ENCODE assay signal across 17 cellular contexts in the genomic region with DNA sequence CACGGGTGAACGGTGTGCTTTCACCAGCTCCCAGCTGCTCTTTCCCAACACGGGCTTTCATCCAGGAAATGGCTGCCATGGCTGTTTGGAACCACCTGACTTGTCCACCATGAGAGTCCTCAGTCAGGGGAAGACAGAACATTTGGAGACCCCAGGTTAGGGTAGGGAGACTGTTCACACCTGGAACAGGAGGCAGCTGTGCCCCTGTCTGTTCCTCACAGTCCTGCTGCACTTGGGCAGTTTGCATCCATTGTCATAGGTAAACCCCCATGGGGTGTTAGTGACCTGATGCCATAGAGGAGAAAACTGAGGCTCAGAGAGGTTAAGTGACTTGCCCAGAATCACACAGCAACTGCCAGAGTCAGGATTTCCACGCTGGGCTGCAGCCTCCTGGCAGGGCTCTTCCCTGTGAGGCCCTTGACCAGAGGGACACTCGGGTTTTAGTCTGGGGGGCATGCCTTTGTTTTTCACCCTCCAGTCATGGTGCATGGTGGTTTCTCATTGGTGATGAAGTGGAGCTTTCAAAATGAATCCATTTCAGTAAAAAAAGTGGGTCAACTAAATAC. TPM values are rescaled to one million over a fixed set of nuclear protein-coding genes. Genes with fewer than 3 reads are reported as not detected.
DNase-seq lines count a peak whose midpoint lies in the region; ATAC-seq, FAIRE-seq and TF ChIP-seq lines count a peak whose summit lies in the region.
"Had no signal": no experiment of that assay in that cellular context is flagged by ENCODE, and none has a peak within 500 bp of the region (broad histone marks: within the 10 kb centered on the region; RNA-seq: fewer than 3 reads in every experiment).

No MANE protein-coding gene starts in this region.

- H3K27ac ChIP-seq in HepG2 (ENCODE audit: extremely low read length, insufficient read depth, low read length) (no peak overlapping the region), right lobe of liver (no peak overlapping the region), K562 (ENCODE audit: extremely low read depth, low read depth, low read length) (no peak overlapping the region), neuronal stem cell (replicated peaks; ENCODE audit: low read length) (no peak overlapping the region)
- H3K27ac ChIP-seq: 22Rv1, A549, GM23248 had no signal

- H3K9me1 ChIP-seq in K562 (ENCODE audit: control insufficient read depth, insufficient read depth, low read length) = no peaks in the 10 kb centered on the region

- H3K18ac ChIP-seq in neuronal stem cell (ENCODE audit: low read length) = no peak overlapping the region

- H2BK5ac ChIP-seq in neuronal stem cell (ENCODE audit: low read length) = no peak overlapping the region

- ATAC-seq in HepG2 (no peak), right lobe of liver (no peak), K562 (no peak), GM18858 (IDR thresholded peaks at IDR 0.05; ENCODE audit: unreplicated experiment) (no peak), HG02610 (IDR thresholded peaks at IDR 0.05; ENCODE audit: unreplicated experiment) (no peak)
- ATAC-seq: A549; CD8-positive, alpha-beta T cell had no signal

- peak overlapping the region; percentile 11 for H3K23ac ChIP-seq in neuronal stem cell (ENCODE audit: low read depth, low read length, poor library complexity)

- H3K9ac ChIP-seq in HepG2 (ENCODE audit: insufficient read depth, low read depth, low read length) (no peak overlapping the region), K562 (ENCODE audit: insufficient read depth in 1 of 2, low read depth in 2 of 2, low read length in 2 of 2) (no peak overlapping the region), neuronal stem cell (ENCODE audit: low read depth, low read length, poor library complexity) (no peak overlapping the region)
- H3K9ac ChIP-seq: GM23248 had no signal

- intact Hi-C loops in HepG2 (cut with micrococcal nuclease; ENCODE audit: unreplicated experiment) (no loop called here), right lobe of liver (cut with DNase I) (no loop called here), K562 (cut with micrococcal nuclease) (no loop called here)

- H2BK15ac ChIP-seq in neuronal stem cell (ENCODE audit: low read length) = no peak overlapping the region

- TF ChIP-seq POLR2A in HepG2 (IDR thresholded peaks at IDR 0.05; ENCODE audit: insufficient read depth in 1 of 2, low read depth in 2 of 2, low read length in 2 of 2) (no peak), right lobe of liver (IDR thresholded peaks at IDR 0.05) (no peak), K562 (conservative IDR thresholded peaks at IDR 0.05) (no peak)

- in situ Hi-C loops in HepG2 (cut with HindIII; ENCODE audit: extremely low pct_ligation_motif_present, low pct_unique_long_range_greater_than_20kb) = no loop called here
- in situ Hi-C loops in K562 (cut with MboI) = no loop called here

- H2AK5ac ChIP-seq in neuronal stem cell (ENCODE audit: low read depth, low read length) = no peak overlapping the region

- H3K27me3 ChIP-seq in HepG2 (ENCODE audit: control insufficient read depth in 1 of 2, insufficient read depth in 2 of 2, low read length in 2 of 2) = no peaks in the 10 kb centered on the region; a peak in 2 of 5 replicates
- no peaks in the 10 kb centered on the region for H3K27me3 ChIP-seq in right lobe of liver
- no peaks in the 10 kb centered on the region for H3K27me3 ChIP-seq in K562 (ENCODE audit: control insufficient read depth in 2 of 2, insufficient read depth in 2 of 2, low read length in 2 of 2)
- no peaks in the 10 kb centered on the region for H3K27me3 ChIP-seq in neuronal stem cell (ENCODE audit: control insufficient read depth in 3 of 3, insufficient read depth in 3 of 3, low read depth in 1 of 3, low read length in 3 of 3)

- H4K8ac ChIP-seq in neuronal stem cell (ENCODE audit: low read depth, low read length) = no peak overlapping the region

- BruUV-seq in HepG2 (replicated peaks; lab: Mats Ljungman, UMichigan) = no TSS peak
- no TSS peak for BruUV-seq in K562 (replicated peaks; lab: Mats Ljungman, UMichigan)

- DNase-seq in HepG2 (ENCODE audit: low spot score) = no peak
- DNase-seq in right lobe of liver = no peak
- no peak for DNase-seq in K562 (ENCODE audit: extremely low read depth in 1 of 4, low spot score in 3 of 4)
- no peak for DNase-seq in neuronal stem cell (ENCODE audit: low spot score)
- DNase-seq in NCI-H1092 treated with DMSO at 0.1 percent for 48 hours (lab: John Stamatoyannopoulos, UW) = no peak
- DNase-seq: AML-193; Calu3; CD8-positive, alpha-beta T cell; DMS79 treated with DMSO at 0.1 percent for 48 hours; GF-D8; GM23248; IMR-90; KBM-7 had no signal

- no peaks in the 10 kb centered on the region for H4K20me1 ChIP-seq in HepG2 (ENCODE audit: insufficient read depth, low read length)
- no peaks in the 10 kb centered on the region for H4K20me1 ChIP-seq in K562 (replicated peaks; ENCODE audit: control insufficient read depth, insufficient read depth, low read length)

- H3K4ac ChIP-seq in neuronal stem cell (ENCODE audit: low read length) = no peak overlapping the region

- no peak overlapping the region for H3K4me2 ChIP-seq in HepG2 (ENCODE audit: low read depth, low read length)
- no peak overlapping the region for H3K4me2 ChIP-seq in K562 (ENCODE audit: insufficient read depth, low read length)
- no peak overlapping the region for H3K4me2 ChIP-seq in neuronal stem cell (ENCODE audit: insufficient read depth, low read length, poor library complexity, severe bottlenecking)
- H3K4me2 ChIP-seq: A549 had no signal

- no peak overlapping the region for H2BK120ac ChIP-seq in neuronal stem cell (ENCODE audit: low read depth, low read length)

- H3K36me3 ChIP-seq in HepG2 (replicated peaks in 1 of 2; ENCODE audit: control insufficient read depth in 1 of 2, insufficient read depth in 2 of 2, low read length in 2 of 2) (no peaks in the 10 kb centered on the region), right lobe of liver (no peaks in the 10 kb centered on the region), K562 (ENCODE audit: control insufficient read depth, insufficient read depth, low read length) (no peaks in the 10 kb centered on the region), neuronal stem cell (replicated peaks in 1 of 2; ENCODE audit: control insufficient read depth in 2 of 2, insufficient read depth in 2 of 2, low read length in 2 of 2) (no peaks in the 10 kb centered on the region)

- TF ChIP-seq EP300 in HepG2 (IDR thresholded peaks at IDR 0.05; ENCODE audit: low read depth in 2 of 2, low read length in 2 of 2) = no peak
- no peak for TF ChIP-seq EP300 in HepG2 (CRISPR knock-in tag; IDR thresholded peaks at IDR 0.05; ENCODE audit: borderline replicate concordance)
- no peak for TF ChIP-seq EP300 in K562 (IDR thresholded peaks at IDR 0.05; ENCODE audit: low read length)

- TF ChIP-seq RAD21 in HepG2 (CRISPR knock-in tag; IDR thresholded peaks at IDR 0.05) (no peak), K562 (CRISPR knock-in tag; conservative IDR thresholded peaks at IDR 0.05 in 1 of 2, IDR thresholded peaks at IDR 0.05 in 1 of 2) (no peak)

- no peak overlapping the region for H4K91ac ChIP-seq in neuronal stem cell (ENCODE audit: low read depth, low read length, poor library complexity)

- no peaks in the 10 kb centered on the region for H3K79me1 ChIP-seq in neuronal stem cell (ENCODE audit: low read depth, low read length)

- H3K79me2 ChIP-seq in HepG2 (ENCODE audit: insufficient read depth, low read length) (no peaks in the 10 kb centered on the region), K562 (ENCODE audit: control insufficient read depth, insufficient read depth, low read length) (no peaks in the 10 kb centered on the region)

- H3K4me3 ChIP-seq in HepG2 (replicated peaks in 1 of 3; ENCODE audit: insufficient read depth in 1 of 3, low read depth in 2 of 3, low read length in 3 of 3) (no peak overlapping the region), right lobe of liver (no peak overlapping the region), K562 (no peak overlapping the region), neuronal stem cell (ENCODE audit: low read length in 2 of 2) (no peak overlapping the region)
- H3K4me3 ChIP-seq: A549, GM23248 had no signal

- no peak for FAIRE-seq in HepG2 (lab: Jason Lieb, UNC)
- FAIRE-seq in K562 (lab: Jason Lieb, UNC) = no peak
- FAIRE-seq: A549 had no signal

- TF ChIP-seq CTCF in HepG2 (CRISPR knock-in tag; IDR thresholded peaks at IDR 0.05) (no peak), right lobe of liver (IDR thresholded peaks at IDR 0.05) (no peak), K562 (IDR thresholded peaks at IDR 0.05 in 2 of 3, conservative IDR thresholded peaks at IDR 0.05 in 1 of 3; ENCODE audit: insufficient read depth in 2 of 3, low read depth in 1 of 3, low read length in 3 of 3) (no peak)

- H3K4me1 ChIP-seq in HepG2 (ENCODE audit: insufficient read depth, low read length) = no peaks in the 10 kb centered on the region
- no peaks in the 10 kb centered on the region for H3K4me1 ChIP-seq in right lobe of liver
- no peaks in the 10 kb centered on the region for H3K4me1 ChIP-seq in K562 (replicated peaks in 1 of 2; ENCODE audit: control insufficient read depth in 2 of 2, insufficient read depth in 2 of 2, low read length in 2 of 2)
- peaks cover 0 to 2% of the 10 kb centered on the region in 2 donors for H3K4me1 ChIP-seq in neuronal stem cell (ENCODE audit: control insufficient read depth in 2 of 2, insufficient read depth in 1 of 2, low read depth in 1 of 2, low read length in 2 of 2)
- H3K4me1 ChIP-seq: A549 had no signal

- H2BK12ac ChIP-seq in neuronal stem cell (ENCODE audit: low read length) = no peak overlapping the region

- no peak overlapping the region for H3K14ac ChIP-seq in neuronal stem cell (ENCODE audit: low read length)

- H3K9me3 ChIP-seq in HepG2 (ENCODE audit: low read length) (no peaks in the 10 kb centered on the region), right lobe of liver (no peaks in the 10 kb centered on the region), K562 (replicated peaks; ENCODE audit: control insufficient read depth, insufficient read depth, low read depth, low read length) (no peaks in the 10 kb centered on the region; the same call in 1 of the 2 replicates), neuronal stem cell (replicated peaks in 1 of 2; ENCODE audit: control insufficient read depth in 2 of 2, insufficient read depth in 1 of 2, low read depth in 1 of 2, low read length in 2 of 2) (no peaks in the 10 kb centered on the region)

- POLR2A ChIA-PET in HepG2 (lab: Yijun Ruan, JAX) (no interaction called here), K562 (lab: Yijun Ruan, JAX) (interaction anchor here (0.6 kb wide), 1 partner anchor 1369 kb away, joined by 3 read pairs; no protein-coding TSS in a partner anchor)

- no peak overlapping the region for H2AFZ ChIP-seq in HepG2 (ENCODE audit: low read length)
- H2AFZ ChIP-seq in K562 (ENCODE audit: low read depth, low read length) = no peak overlapping the region
- no peak overlapping the region for H2AFZ ChIP-seq in neuronal stem cell (ENCODE audit: low read length)
- H2AFZ ChIP-seq: GM23248 had no signal

- 59% methylated on average over 4 of the region's 5 CpGs for WGBS in HepG2 (ENCODE audit: low lambda C conversion rate)
- 100% methylated on average over 2 of the region's 5 CpGs for WGBS in right lobe of liver (ENCODE audit: insufficient coverage, low coverage, low lambda C conversion rate, missing lambda C conversion rate)
- WGBS in K562 (ENCODE audit: insufficient coverage, low coverage, missing lambda C conversion rate) = 42% methylated on average over 5 of the region's 5 CpGs
- WGBS in neuronal stem cell (ENCODE audit: extremely low coverage in 2 of 2, insufficient read length in 2 of 2, insufficient replicate concordance in 1 of 2), 2 donors = no CpG with 5 or more reads among the region's 5 CpGs

- CTCF ChIA-PET in HepG2 (lab: Yijun Ruan, JAX; ENCODE audit: low intra/inter-chr PET ratio, low total read pairs) (no interaction called here), K562 (lab: Yijun Ruan, JAX; ENCODE audit: low intra/inter-chr PET ratio) (no interaction called here)

RNA-seq across cellular contexts. Expression of a gene that starts 54.5 kb away (rescaled TPM):
- total RNA-seq in HepG2 (2016; rRNA removed; fragmentation: Illumina TruSeq; extraction: Trizol) (6.5 and 8.6 TPM in 2 replicates), right lobe of liver (10 to 100 TPM in 3 of 6 experiments, 1 to 10 TPM in 3; 8.8 to 10.6 (median 9.6) TPM), K562 (2014; rRNA removed) (14.1 and 15.6 TPM in 2 replicates), K562 (2014; rRNA removed; fragmentation: Illumina TruSeq; extraction: Trizol) (8.6 and 10.0 TPM in 2 replicates), K562 (2015; rRNA removed; fragmentation: Illumina TruSeq; extraction: Trizol) (10.2 and 10.3 TPM in 2 replicates), K562 (2021) (17.3 and 18.6 TPM in 2 replicates)
- 1.1 TPM in 2 replicates for total RNA-seq in HepG2 (2016; cell fraction: cytosol; rRNA removed; fragmentation: Illumina TruSeq; extraction: Trizol; ENCODE audit: low read depth)
- 5.5 and 9.7 TPM in 2 replicates for total RNA-seq in HepG2 (2016; cell fraction: insoluble cytoplasmic fraction; rRNA removed; fragmentation: Illumina TruSeq; extraction: Trizol)
- 2.7 and 2.8 TPM in 2 replicates for total RNA-seq in HepG2 (2016; cell fraction: membrane; rRNA removed; fragmentation: Illumina TruSeq; extraction: Trizol)
- 16.9 and 20.1 TPM in 2 replicates for total RNA-seq in HepG2 (2016; cell fraction: nucleus; rRNA removed; fragmentation: Illumina TruSeq; extraction: Trizol)
- polyA plus RNA-seq in HepG2 (2011; rRNA removed) (5.8 and 6.9 TPM in 2 replicates), K562 (2011; rRNA removed) (8.9 and 9.6 TPM in 2 replicates), K562 (2014; fragmentation: Illumina TruSeq; extraction: Trizol) (7.8 and 8.7 TPM in 2 replicates), K562 (2014; fragmentation: Nextera tagmentation; extraction: Ambion mirVana) (1 to 10 TPM; 1.2 to 2.1 TPM), K562 (2014; rRNA removed) (12.5 and 13.2 TPM in 2 replicates)
- 3.1 and 4.4 TPM in 2 replicates for polyA plus RNA-seq in HepG2 (2011; cell fraction: cytosol; rRNA removed)
- 24.7 and 30.2 TPM in 2 replicates for polyA plus RNA-seq in HepG2 (2011; cell fraction: nucleus; rRNA removed)
- 5.0 and 5.9 TPM in 2 replicates for polyA plus RNA-seq in HepG2 (2012)
- 0.79 and 1.0 TPM in 2 replicates for polyA plus RNA-seq in HepG2 (2016; cell fraction: cytosol; fragmentation: Illumina TruSeq; extraction: Trizol; ENCODE audit: low read depth)
- 4.4 and 6.5 TPM in 2 replicates for polyA plus RNA-seq in HepG2 (2016; cell fraction: insoluble cytoplasmic fraction; fragmentation: Illumina TruSeq; extraction: Trizol; ENCODE audit: low read depth)
- polyA plus RNA-seq in HepG2 (2016; cell fraction: membrane; fragmentation: Illumina TruSeq; extraction: Trizol; ENCODE audit: low read depth) = 1.4 TPM in 2 replicates
- 15.4 and 17.7 TPM in 2 replicates for polyA plus RNA-seq in HepG2 (2016; cell fraction: nucleus; fragmentation: Illumina TruSeq; extraction: Trizol; ENCODE audit: insufficient read depth, low read depth)
- 15.4 and 22.2 TPM in 2 replicates for polyA minus RNA-seq in HepG2 (2011; rRNA and poly(A)+ RNA removed; ENCODE audit: low replicate concordance)
- 4.7 and 5.7 TPM in 2 replicates for polyA minus RNA-seq in HepG2 (2011; cell fraction: cytosol; rRNA and poly(A)+ RNA removed)
- polyA minus RNA-seq in HepG2 (2011; cell fraction: nucleus; rRNA and poly(A)+ RNA removed) = 38.8 and 41.1 TPM in 2 replicates
- 60.3 and 88.6 TPM in 2 replicates for total RNA-seq in K562 (2011; cell fraction: chromatin; rRNA removed; ENCODE audit: low replicate concordance)
- 53.0 and 57.5 TPM in 2 replicates for total RNA-seq in K562 (2011; cell fraction: nucleolus; rRNA removed)
- 31.6 and 38.6 TPM in 2 replicates for total RNA-seq in K562 (2011; cell fraction: nucleoplasm; rRNA removed)
- 5.5 and 9.9 TPM in 2 replicates for polyA plus RNA-seq in K562 (2011; cell fraction: cytosol; rRNA removed)
- polyA plus RNA-seq in K562 (2011; cell fraction: nucleus; rRNA removed) = 32.2 and 44.8 TPM in 2 replicates
- 8.3 and 13.2 TPM in 2 replicates for polyA plus RNA-seq in K562 (2012)
- 14.7 and 16.1 TPM in 2 replicates for polyA minus RNA-seq in K562 (2011; rRNA and poly(A)+ RNA removed)
- 6.1 and 11.1 TPM in 2 replicates for polyA minus RNA-seq in K562 (2011; cell fraction: cytosol; rRNA and poly(A)+ RNA removed)
- 35.5 and 48.8 TPM in 2 replicates for polyA minus RNA-seq in K562 (2011; cell fraction: nucleus; rRNA and poly(A)+ RNA removed)
- 5.4 TPM for polyA plus RNA-seq in neuronal stem cell (2013, experiment 1 of 2)
- polyA plus RNA-seq in neuronal stem cell (2013, experiment 2 of 2) = 4.4 TPM

RNA-seq across cellular contexts. Expression of a gene that starts 54.5 kb away (rescaled TPM):
- total RNA-seq in HepG2 (2016; rRNA removed; fragmentation: Illumina TruSeq; extraction: Trizol) (17.0 and 17.8 TPM in 2 replicates), right lobe of liver (10 to 100 TPM; 18.5 to 36.9 (median 21.9) TPM), K562 (2014; rRNA removed) (4.9 and 5.1 TPM in 2 replicates), K562 (2014; rRNA removed; fragmentation: Illumina TruSeq; extraction: Trizol) (3.7 and 3.8 TPM in 2 replicates), K562 (2015; rRNA removed; fragmentation: Illumina TruSeq; extraction: Trizol) (3.8 and 4.6 TPM in 2 replicates), K562 (2021) (5.9 and 7.3 TPM in 2 replicates)
- total RNA-seq in HepG2 (2016; cell fraction: cytosol; rRNA removed; fragmentation: Illumina TruSeq; extraction: Trizol; ENCODE audit: low read depth) = 1.8 and 2.6 TPM in 2 replicates
- total RNA-seq in HepG2 (2016; cell fraction: insoluble cytoplasmic fraction; rRNA removed; fragmentation: Illumina TruSeq; extraction: Trizol) = 17.4 and 17.6 TPM in 2 replicates
- total RNA-seq in HepG2 (2016; cell fraction: membrane; rRNA removed; fragmentation: Illumina TruSeq; extraction: Trizol) = 3.3 and 3.5 TPM in 2 replicates
- total RNA-seq in HepG2 (2016; cell fraction: nucleus; rRNA removed; fragmentation: Illumina TruSeq; extraction: Trizol) = 11.7 and 13.5 TPM in 2 replicates
- polyA plus RNA-seq in HepG2 (2011; rRNA removed) (4.2 and 5.8 TPM in 2 replicates), K562 (2011; rRNA removed) (2.3 and 2.9 TPM in 2 replicates), K562 (2014; fragmentation: Illumina TruSeq; extraction: Trizol) (4.0 and 4.4 TPM in 2 replicates), K562 (2014; fragmentation: Nextera tagmentation; extraction: Ambion mirVana) (1 to 10 TPM in 1 of 2 experiments, under 1 TPM in 1; 0.68 to 1.0 TPM), K562 (2014; rRNA removed) (3.0 and 4.9 TPM in 2 replicates)
- polyA plus RNA-seq in HepG2 (2011; cell fraction: cytosol; rRNA removed) = 4.2 and 5.6 TPM in 2 replicates
- polyA plus RNA-seq in HepG2 (2011; cell fraction: nucleus; rRNA removed) = 14.4 TPM in 2 replicates
- 9.4 and 11.1 TPM in 2 replicates for polyA plus RNA-seq in HepG2 (2012)
- 0.98 and 1.3 TPM in 2 replicates for polyA plus RNA-seq in HepG2 (2016; cell fraction: cytosol; fragmentation: Illumina TruSeq; extraction: Trizol; ENCODE audit: low read depth)
- 12.5 and 15.9 TPM in 2 replicates for polyA plus RNA-seq in HepG2 (2016; cell fraction: insoluble cytoplasmic fraction; fragmentation: Illumina TruSeq; extraction: Trizol; ENCODE audit: low read depth)
- polyA plus RNA-seq in HepG2 (2016; cell fraction: membrane; fragmentation: Illumina TruSeq; extraction: Trizol; ENCODE audit: low read depth) = 1.2 and 1.9 TPM in 2 replicates
- 12.6 and 13.3 TPM in 2 replicates for polyA plus RNA-seq in HepG2 (2016; cell fraction: nucleus; fragmentation: Illumina TruSeq; extraction: Trizol; ENCODE audit: insufficient read depth, low read depth)
- polyA minus RNA-seq in HepG2 (2011; rRNA and poly(A)+ RNA removed; ENCODE audit: low replicate concordance) = 3.1 and 10.1 TPM in 2 replicates
- polyA minus RNA-seq in HepG2 (2011; cell fraction: cytosol; rRNA and poly(A)+ RNA removed) = 4.0 and 5.3 TPM in 2 replicates
- polyA minus RNA-seq in HepG2 (2011; cell fraction: nucleus; rRNA and poly(A)+ RNA removed) = 8.6 and 9.6 TPM in 2 replicates
- 8.4 and 18.6 TPM in 2 replicates for total RNA-seq in K562 (2011; cell fraction: chromatin; rRNA removed; ENCODE audit: low replicate concordance)
- 5.9 and 8.7 TPM in 2 replicates for total RNA-seq in K562 (2011; cell fraction: nucleolus; rRNA removed)
- total RNA-seq in K562 (2011; cell fraction: nucleoplasm; rRNA removed) = 5.9 and 9.8 TPM in 2 replicates
- polyA plus RNA-seq in K562 (2011; cell fraction: cytosol; rRNA removed) = 2.6 and 3.3 TPM in 2 replicates
- polyA plus RNA-seq in K562 (2011; cell fraction: nucleus; rRNA removed) = 6.1 and 6.5 TPM in 2 replicates
- polyA plus RNA-seq in K562 (2012) = 5.1 and 9.2 TPM in 2 replicates
- 3.9 and 5.0 TPM in 2 replicates for polyA minus RNA-seq in K562 (2011; rRNA and poly(A)+ RNA removed)
- polyA minus RNA-seq in K562 (2011; cell fraction: cytosol; rRNA and poly(A)+ RNA removed) = 1.5 and 4.6 TPM in 2 replicates
- polyA minus RNA-seq in K562 (2011; cell fraction: nucleus; rRNA and poly(A)+ RNA removed) = 3.5 and 4.8 TPM in 2 replicates
- 7.3 TPM for polyA plus RNA-seq in neuronal stem cell (2013, experiment 1 of 2)
- 8.3 TPM for polyA plus RNA-seq in neuronal stem cell (2013, experiment 2 of 2)
